24 cellular contexts compared by ENCODE assay signal in the genomic region with DNA sequence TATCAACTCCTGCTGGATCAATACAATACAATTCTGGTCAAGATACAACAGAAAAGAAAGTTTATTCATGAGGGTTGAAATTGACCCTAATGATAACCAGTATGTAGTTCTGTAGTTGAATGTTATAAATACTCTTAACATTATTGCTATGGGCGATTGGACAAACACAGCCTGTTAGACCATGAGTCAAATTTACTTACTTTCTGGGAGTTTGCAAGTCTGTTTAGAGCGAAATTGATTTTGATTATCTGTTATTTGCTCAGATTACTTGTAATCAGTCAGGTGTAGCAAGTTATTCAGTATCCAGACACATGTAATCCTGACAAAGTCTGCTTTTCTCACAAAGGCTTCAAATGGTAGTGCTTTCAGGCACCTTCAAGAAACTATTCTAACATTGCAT.
"Had no signal": no experiment of that assay in that cellular context is flagged by ENCODE, and none has a peak within 500 bp of the region (broad histone marks: within the 10 kb centered on the region; RNA-seq: fewer than 3 reads in every experiment).

No MANE protein-coding gene starts in this region.

- FAIRE-seq: frontal cortex had no signal

- H3K36me3 Mint-ChIP-seq: activated naive CD8-positive, alpha-beta T cell; brain; natural killer cell treated with Interleukin-12 subunit alpha and Interleukin-12 subunit beta and Interleukin-15 and Interleukin-18, amount 100 ng/mL, for 72 hours; stimulated activated memory B cell treated with anti-CD40 and anti-IgM and Interleukin-4, amounts not matched to agents 10 μg/mL and 1 μg/mL and 100 μg/mL, for 72 hours had no signal

- H3K4me3 Mint-ChIP-seq: activated naive CD8-positive, alpha-beta T cell; brain; natural killer cell treated with Interleukin-12 subunit alpha and Interleukin-12 subunit beta and Interleukin-15 and Interleukin-18, amount 100 ng/mL, for 72 hours; stimulated activated memory B cell treated with anti-CD40 and anti-IgM and Interleukin-4, amounts not matched to agents 10 μg/mL and 1 μg/mL and 100 μg/mL, for 72 hours had no signal

- H3K4me1 Mint-ChIP-seq: stimulated activated memory B cell treated with anti-CD40 and anti-IgM and Interleukin-4, amounts not matched to agents 10 μg/mL and 1 μg/mL and 100 μg/mL, for 72 hours had no signal

- H3K27me3 Mint-ChIP-seq: activated naive CD8-positive, alpha-beta T cell; brain; natural killer cell treated with Interleukin-12 subunit alpha and Interleukin-12 subunit beta and Interleukin-15 and Interleukin-18, amount 100 ng/mL, for 72 hours; stimulated activated memory B cell treated with anti-CD40 and anti-IgM and Interleukin-4, amounts not matched to agents 10 μg/mL and 1 μg/mL and 100 μg/mL, for 72 hours had no signal

- DNase-seq: activated CD4-positive, alpha-beta T cell treated with anti-CD3 and anti-CD28 coated beads for 4 hours; activated CD4-positive, alpha-beta T cell treated with anti-CD3 and anti-CD28 coated beads, Interleukin-2, amount 50 U/mL, for 48 hours; activated CD4-positive, CD25-positive, alpha-beta regulatory T cell; activated CD8-positive, alpha-beta memory T cell treated with anti-CD3 and anti-CD28 coated beads for 24 hours; activated effector memory CD4-positive, alpha-beta T cell treated with Interleukin-2 at 50 U/mL for 16 hours; activated naive CD4-positive, alpha-beta T cell treated with Interleukin-2 at 50 U/mL for 16 hours; aorta; dorsolateral prefrontal cortex; effector memory CD4-positive, alpha-beta T cell; left colon; mesendoderm; mucosa of descending colon; stimulated activated CD4-positive, alpha-beta T cell treated with anti-CD3 and anti-CD28 coated beads, Interleukin-1b, Interleukin-23, amount 100 ng/mL, for 48 hours; stimulated activated CD4-positive, alpha-beta T cell treated with anti-CD3 and anti-CD28 coated beads, Interleukin-4, amount 100 ng/mL, for 4 hours; stimulated activated CD8-positive, alpha-beta memory T cell treated with anti-CD3 and anti-CD28 coated beads, Interleukin-4, amount 100 ng/mL, for 48 hours; stomach; T-helper 1 cell; thyroid gland; upper lobe of right lung had no signal

- H3K27ac Mint-ChIP-seq: activated naive CD8-positive, alpha-beta T cell; natural killer cell treated with Interleukin-12 subunit alpha and Interleukin-12 subunit beta and Interleukin-15 and Interleukin-18, amount 100 ng/mL, for 72 hours; stimulated activated memory B cell treated with anti-CD40 and anti-IgM and Interleukin-4, amounts not matched to agents 10 μg/mL and 1 μg/mL and 100 μg/mL, for 72 hours had no signal

- ATAC-seq: left colon; mucosa of descending colon; natural killer cell treated with Interleukin-12 subunit alpha and Interleukin-12 subunit beta and Interleukin-15 and Interleukin-18, amount 100 ng/mL, for 72 hours; stimulated activated memory B cell treated with anti-CD40 and anti-IgM and Interleukin-4, amounts not matched to agents 10 μg/mL and 1 μg/mL and 100 μg/mL, for 72 hours; upper lobe of right lung had no signal

- H3K9me3 Mint-ChIP-seq: natural killer cell treated with Interleukin-12 subunit alpha and Interleukin-12 subunit beta and Interleukin-15 and Interleukin-18, amount 100 ng/mL, for 72 hours; stimulated activated memory B cell treated with anti-CD40 and anti-IgM and Interleukin-4, amounts not matched to agents 10 μg/mL and 1 μg/mL and 100 μg/mL, for 72 hours had no signal
